Comparison of ENCODE assay signal across 9 cellular contexts in genomic region chr15:69161878-69162213, GRCh38. TPM values are rescaled to one million over a fixed set of nuclear protein-coding genes. Genes with fewer than 3 reads are reported as not detected.
DNase-seq lines count a peak whose midpoint lies in the region; ATAC-seq and TF ChIP-seq lines count a peak whose summit lies in the region.
"Had no signal": no experiment of that assay in that cellular context is flagged by ENCODE, and none has a peak within 500 bp of the region (broad histone marks: within the 10 kb centered on the region; RNA-seq: fewer than 3 reads in every experiment).

No MANE protein-coding gene starts in this region.

- H3K4me3 ChIP-seq in AG04450 (ENCODE audit: low read depth, low read length): peak overlapping the region; percentile 84
- peak overlapping the region; percentile 77 for H3K4me3 ChIP-seq in MG63
- peak overlapping the region; percentile 96 for H3K4me3 ChIP-seq in effector memory CD4-positive, alpha-beta T cell (ENCODE audit: insufficient read depth, low read depth, low read length, poor library complexity, severe bottlenecking)

- no peak for DNase-seq in AG04450 (ENCODE audit: low read depth, low spot score)
- DNase-seq in MG63: no peak
- no peak for DNase-seq in effector memory CD4-positive, alpha-beta T cell
- DNase-seq in naive thymus-derived CD8-positive, alpha-beta T cell: no peak
- DNase-seq in stimulated activated CD8-positive, alpha-beta memory T cell treated with anti-CD3 and anti-CD28 coated beads, Interleukin-4, amount 100 ng/mL, for 48 hours: no peak
- DNase-seq in KBM-7: no peak
- DNase-seq in HK-2 (ENCODE audit: unreplicated experiment): no peak
- DNase-seq: NCI-H2081 treated with DMSO at 0.1 percent for 48 hours had no signal

- no peak for TF ChIP-seq CTCF in AG04450 (IDR thresholded peaks at IDR 0.05; ENCODE audit: low read depth, low read length)

- H3K4me1 ChIP-seq in effector memory CD4-positive, alpha-beta T cell (ENCODE audit: control insufficient read depth, insufficient read depth, low read length, poor library complexity, severe bottlenecking): peaks cover 4% of the 10 kb centered on the region

- H3K36me3 Mint-ChIP-seq in naive thymus-derived CD8-positive, alpha-beta T cell: no peaks in the 10 kb centered on the region

- in situ Hi-C loops in KBM-7 (cut with MboI; ENCODE audit: low pct_unique_long_range_greater_than_20kb, low sequenced_read_pairs): no loop called here

- no peaks in the 10 kb centered on the region for H3K27me3 Mint-ChIP-seq in naive thymus-derived CD8-positive, alpha-beta T cell

- no peaks in the 10 kb centered on the region for H3K36me3 ChIP-seq in MG63
- H3K36me3 ChIP-seq in effector memory CD4-positive, alpha-beta T cell (ENCODE audit: control insufficient read depth, insufficient read depth, low read length): no peaks in the 10 kb centered on the region

- CTCF ChIA-PET in AG04450 (lab: Charles Lee): interaction anchor here (1.0 to 2.7 kb wide), 5 partner anchors 20 to 233 kb away, joined by 3 to 11 read pairs (median 7); no protein-coding TSS in a partner anchor

- H3K27ac ChIP-seq in AG04450 (ENCODE audit: low read depth, low read length): no peak overlapping the region
- H3K27ac ChIP-seq in effector memory CD4-positive, alpha-beta T cell (ENCODE audit: insufficient read depth, low read length, poor library complexity, severe bottlenecking): no peak overlapping the region

- H3K9me3 Mint-ChIP-seq in naive thymus-derived CD8-positive, alpha-beta T cell: no peaks in the 10 kb centered on the region

- peak overlapping the region; percentile 95 to 99 (median 97) for H3K4me3 Mint-ChIP-seq in naive thymus-derived CD8-positive, alpha-beta T cell

- peak overlapping the region in 7 of 10 donors; percentile 12 to 92 (median 83) for H3K27ac Mint-ChIP-seq in naive thymus-derived CD8-positive, alpha-beta T cell

- no peak for ATAC-seq in naive thymus-derived CD8-positive, alpha-beta T cell
- no peak for ATAC-seq in HG03565 (IDR thresholded peaks at IDR 0.05; ENCODE audit: unreplicated experiment)

- H3K9me3 ChIP-seq in AG04450 (ENCODE audit: control insufficient read depth, insufficient read depth, low read length) (no peaks in the 10 kb centered on the region; the same call in 1 of the 2 replicates), MG63 (no peaks in the 10 kb centered on the region)
- H3K9me3 ChIP-seq in effector memory CD4-positive, alpha-beta T cell (ENCODE audit: control insufficient read depth, low read length): no peaks in the 10 kb centered on the region

- no peaks in the 10 kb centered on the region for H3K27me3 ChIP-seq in AG04450 (ENCODE audit: control insufficient read depth, insufficient read depth, low read length)
- no peaks in the 10 kb centered on the region for H3K27me3 ChIP-seq in MG63
- no peaks in the 10 kb centered on the region for H3K27me3 ChIP-seq in effector memory CD4-positive, alpha-beta T cell (replicated peaks; ENCODE audit: control insufficient read depth, insufficient read depth, low read length, poor library complexity, severe bottlenecking)

- peaks cover 16 to 33% (median 17%) of the 10 kb centered on the region in 4 donors for H3K4me1 Mint-ChIP-seq in naive thymus-derived CD8-positive, alpha-beta T cell

- POLR2A ChIA-PET in AG04450 (lab: Yijun Ruan, JAX): interaction anchor here (0.6 kb wide), 1 partner anchor 98 kb away, joined by 10 read pairs; no protein-coding TSS in a partner anchor
- POLR2A ChIA-PET in naive thymus-derived CD8-positive, alpha-beta T cell (lab: Charles Lee): no interaction called here

RNA-seq across cellular contexts. Expression of gene GLCE, which starts 1.4 kb away (rescaled TPM):
- 35.7 and 48.1 TPM in 2 replicates for polyA plus RNA-seq in AG04450 (2011; rRNA removed)
- polyA minus RNA-seq in AG04450 (2011; rRNA and poly(A)+ RNA removed): 22.9 and 42.1 TPM in 2 replicates
- total RNA-seq in MG63 (2014; rRNA removed; shearing (Covaris generic); ENCODE audit: low replicate concordance): 12.2 and 21.4 TPM in 2 replicates
- 1 to 10 TPM; 5.8 to 8.0 TPM for total RNA-seq in naive thymus-derived CD8-positive, alpha-beta T cell
- polyA plus RNA-seq in naive thymus-derived CD8-positive, alpha-beta T cell: 1 to 10 TPM; 5.2 to 8.3 (median 5.7) TPM
